Comparison of ENCODE assay signal across 12 cellular contexts in the genomic region with DNA sequence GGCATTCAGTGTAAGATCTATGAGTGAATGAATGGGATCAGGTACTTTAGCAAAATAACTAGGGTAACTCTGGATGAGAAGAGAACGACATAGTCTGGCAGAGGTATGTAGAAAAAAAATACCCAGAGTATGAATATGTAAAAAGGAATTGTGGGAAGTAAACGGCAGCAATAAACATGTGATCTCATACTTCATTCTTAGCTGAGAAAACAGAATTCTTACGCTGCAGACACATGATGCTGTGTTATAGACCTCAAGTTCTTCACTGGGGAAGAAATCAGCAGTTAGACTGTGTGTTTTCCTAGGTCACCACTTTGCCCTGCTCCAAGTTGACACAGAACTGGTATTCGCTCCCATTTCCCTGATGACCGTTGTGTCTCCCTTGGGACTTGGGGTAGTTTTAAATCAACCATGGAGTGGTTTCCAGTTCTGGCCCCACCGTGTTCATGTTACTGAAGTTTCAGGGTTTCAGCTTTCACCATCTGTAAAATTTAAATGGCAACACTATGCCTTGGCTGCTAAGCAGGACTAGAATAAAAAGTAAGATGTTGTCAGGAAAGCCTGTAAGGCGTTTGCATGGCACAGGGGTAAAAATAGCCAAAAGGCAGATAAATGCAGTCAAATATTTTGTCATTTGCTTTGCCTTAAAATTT.
DNase-seq lines count a peak whose midpoint lies in the region; ATAC-seq and TF ChIP-seq lines count a peak whose summit lies in the region.
"Had no signal": no experiment of that assay in that cellular context is flagged by ENCODE, and none has a peak within 500 bp of the region (broad histone marks: within the 10 kb centered on the region; RNA-seq: fewer than 3 reads in every experiment).

No MANE protein-coding gene starts in this region.

- H3K27me3 ChIP-seq in SK-N-SH (ENCODE audit: insufficient read depth) = peaks cover 10% of the 10 kb centered on the region
- H3K27me3 ChIP-seq in gastroesophageal sphincter = no peaks in the 10 kb centered on the region
- no peaks in the 10 kb centered on the region for H3K27me3 ChIP-seq in upper lobe of left lung
- no peaks in the 10 kb centered on the region for H3K27me3 ChIP-seq in prostate gland (replicated peaks; ENCODE audit: insufficient read depth)
- H3K27me3 ChIP-seq: foreskin keratinocyte had no signal

- no peaks in the 10 kb centered on the region for H3F3A ChIP-seq in SK-N-SH (replicated peaks; ENCODE audit: insufficient read depth)

- H3K36me3 ChIP-seq in SK-N-SH (replicated peaks in 1 of 2; ENCODE audit: control insufficient read depth in 1 of 2, insufficient read depth in 2 of 2, low read length in 1 of 2) (no peaks in the 10 kb centered on the region), gastroesophageal sphincter (no peaks in the 10 kb centered on the region), upper lobe of left lung (no peaks in the 10 kb centered on the region), prostate gland (no peaks in the 10 kb centered on the region)

- no peaks in the 10 kb centered on the region for H3K9me3 Mint-ChIP-seq in CD14-positive monocyte
- H3K9me3 Mint-ChIP-seq: activated naive CD8-positive, alpha-beta T cell treated with anti-CD3 and anti-CD28 coated beads for 36 hours had no signal

- H4K20me1 ChIP-seq in SK-N-SH (ENCODE audit: insufficient read depth) = no peaks in the 10 kb centered on the region

- H3K9ac ChIP-seq in SK-N-SH = no peak overlapping the region

- 18% methylated on average over 7 of the region's 7 CpGs for WGBS in SK-N-SH (ENCODE audit: low lambda C conversion rate)
- WGBS in gastroesophageal sphincter (ENCODE audit: low coverage in 1 of 2), 2 donors = 29 to 51% methylated on average over 5 to 7 of the region's 7 CpGs
- 36 to 39% methylated on average over 7 of the region's 7 CpGs for WGBS in upper lobe of left lung, 2 donors
- WGBS in prostate gland = 55% methylated on average over 7 of the region's 7 CpGs

- H3K4me3 Mint-ChIP-seq in CD14-positive monocyte = no peak overlapping the region
- H3K4me3 Mint-ChIP-seq: activated naive CD8-positive, alpha-beta T cell treated with anti-CD3 and anti-CD28 coated beads for 36 hours had no signal

- POLR2A ChIA-PET in SK-N-SH (lab: Yijun Ruan, JAX) = no interaction called here

- TF ChIP-seq EP300 in SK-N-SH (IDR thresholded peaks at IDR 0.05; ENCODE audit: borderline replicate concordance in 1 of 2, low read depth in 1 of 2, low read length in 1 of 2) = no peak
- TF ChIP-seq EP300 in gastroesophageal sphincter (IDR thresholded peaks at IDR 0.05) = no peak
- TF ChIP-seq EP300 in upper lobe of left lung (IDR thresholded peaks at IDR 0.05) = no peak

- H3K9me3 ChIP-seq in SK-N-SH (no peaks in the 10 kb centered on the region), gastroesophageal sphincter (no peaks in the 10 kb centered on the region), upper lobe of left lung (no peaks in the 10 kb centered on the region), prostate gland (no peaks in the 10 kb centered on the region)

- ATAC-seq in SK-N-SH treated with all-trans-retinoic acid at 6 μM for 48 hours (no peak), gastroesophageal sphincter (no peak), upper lobe of left lung (ENCODE audit: low FRiP score in 2 of 2) (no peak)
- ATAC-seq: foreskin keratinocyte had no signal

- peaks cover 5 to 6% of the 10 kb centered on the region in 2 donors for H3K36me3 Mint-ChIP-seq in CD14-positive monocyte
- H3K36me3 Mint-ChIP-seq: activated naive CD8-positive, alpha-beta T cell treated with anti-CD3 and anti-CD28 coated beads for 36 hours had no signal

- peaks cover 26% of the 10 kb centered on the region for H3K4me1 Mint-ChIP-seq in CD14-positive monocyte

- peaks cover 0 to 2% (median 2%) of the 10 kb centered on the region in 3 donors for H3K27me3 Mint-ChIP-seq in CD14-positive monocyte (ENCODE audit: low read depth in 3 of 3)
- H3K27me3 Mint-ChIP-seq: activated naive CD8-positive, alpha-beta T cell treated with anti-CD3 and anti-CD28 coated beads for 36 hours had no signal

- H3K4me1 ChIP-seq in SK-N-SH (ENCODE audit: control insufficient read depth in 1 of 2, insufficient read depth in 2 of 2, low read depth in 1 of 2, low read length in 1 of 2) (0 out of 4 replicates have a peak, but pooled peaks cover 0 to 5% of the 10 kb centered on the region in 2 experiments), gastroesophageal sphincter (peaks cover 13 to 33% (median 15%) of the 10 kb centered on the region in 3 donors), upper lobe of left lung (peaks cover 15 to 26% (median 18%) of the 10 kb centered on the region in 4 donors), prostate gland (replicated peaks) (no peaks in the 10 kb centered on the region)
- H3K4me1 ChIP-seq: foreskin keratinocyte had no signal

- 0 out of 2 replicates have a peak overlapping the region, but pooled peaks have one; percentile 6 for H3K4me2 ChIP-seq in SK-N-SH

- no peak overlapping the region for H3K27ac Mint-ChIP-seq in CD14-positive monocyte
- H3K27ac Mint-ChIP-seq: activated naive CD8-positive, alpha-beta T cell treated with anti-CD3 and anti-CD28 coated beads for 36 hours had no signal

- no peak overlapping the region for H3K4me3 ChIP-seq in SK-N-SH (ENCODE audit: low read depth in 2 of 2, low read length in 1 of 2)
- no peak overlapping the region for H3K4me3 ChIP-seq in gastroesophageal sphincter
- H3K4me3 ChIP-seq in upper lobe of left lung = no peak overlapping the region
- H3K4me3 ChIP-seq in prostate gland = no peak overlapping the region

- H2AFZ ChIP-seq in SK-N-SH (ENCODE audit: low read depth) = no peak overlapping the region

- intact Hi-C loops in CD14-positive monocyte (cut with micrococcal nuclease) = loop anchor here in 1 of 2 donors (10.0 kb wide), 1 partner anchor 637 kb away; no protein-coding TSS in a partner anchor
- intact Hi-C loops in prostate gland (cut with DNase I) = loop anchor here (5.0 to 10.0 kb wide), 3 partner anchors 133 to 635 kb away; no protein-coding TSS in a partner anchor

- CTCF ChIA-PET in SK-N-SH (lab: Yijun Ruan, JAX) = interaction anchor here (0.8 to 2.4 kb wide), 2 partner anchors 8 to 904 kb away, joined by 4 to 13 read pairs; no protein-coding TSS in a partner anchor

- no peaks in the 10 kb centered on the region for H3K79me2 ChIP-seq in SK-N-SH (ENCODE audit: insufficient read depth)

- no peak for TF ChIP-seq POLR2A in gastroesophageal sphincter (IDR thresholded peaks at IDR 0.05)
- TF ChIP-seq POLR2A in upper lobe of left lung (IDR thresholded peaks at IDR 0.05) = no peak
- TF ChIP-seq POLR2A in prostate gland (IDR thresholded peaks at IDR 0.05) = no peak

- H3K9me2 ChIP-seq in SK-N-SH = no peaks in the 10 kb centered on the region

- no peak for DNase-seq in SK-N-SH
- peak; percentile 77 for DNase-seq in NCI-H2171 treated with DMSO at 0.1 percent for 48 hours (lab: John Stamatoyannopoulos, UW)
- no peak for DNase-seq in upper lobe of left lung
- no peak for DNase-seq in LoVo (ENCODE audit: low spot score)
- no peak for DNase-seq in CD14-positive monocyte (ENCODE audit: low spot score)
- DNase-seq in prostate gland (ENCODE audit: low spot score) = no peak
- DNase-seq: activated CD4-positive, alpha-beta T cell treated with anti-CD3 and anti-CD28 coated beads for 48 hours; activated naive CD8-positive, alpha-beta T cell treated with anti-CD3 and anti-CD28 coated beads for 36 hours; foreskin keratinocyte; stimulated activated CD4-positive, alpha-beta T cell treated with anti-CD3 and anti-CD28 coated beads, Interleukin-1b, Interleukin-23, amount 100 ng/mL, for 48 hours had no signal

- no peak overlapping the region; a peak in 1 of 4 replicates for H3K27ac ChIP-seq in SK-N-SH (ENCODE audit: low read depth in 2 of 2, low read length in 1 of 2)
- H3K27ac ChIP-seq in gastroesophageal sphincter = peak overlapping the region in 3 of 4 donors; percentile 21 to 48 (median 46)
- peak overlapping the region in 3 of 4 donors; percentile 50 to 61 (median 58) for H3K27ac ChIP-seq in upper lobe of left lung
- H3K27ac ChIP-seq in prostate gland = no peak overlapping the region
- H3K27ac ChIP-seq: foreskin keratinocyte had no signal

- TF ChIP-seq CTCF in SK-N-SH (IDR thresholded peaks at IDR 0.05) (no peak), gastroesophageal sphincter (IDR thresholded peaks at IDR 0.05) (no peak), upper lobe of left lung (IDR thresholded peaks at IDR 0.05) (no peak), CD14-positive monocyte (IDR thresholded peaks at IDR 0.05) (no peak), prostate gland (IDR thresholded peaks at IDR 0.05) (no peak)

- no peak for TF ChIP-seq RAD21 in SK-N-SH (IDR thresholded peaks at IDR 0.05; ENCODE audit: low read length)

TF ChIP-seq in SK-N-SH, 30 proteins besides CTCF, POLR2A, EP300 and RAD21 (continues in another document):
- no peak for TF ChIP-seq SMC3 (IDR thresholded peaks at IDR 0.05; ENCODE audit: low read depth, low read length)
- TF ChIP-seq TAF1 (IDR thresholded peaks at IDR 0.05; ENCODE audit: borderline replicate concordance, low read depth, low read length) = no peak
- no peak for TF ChIP-seq GABPA (IDR thresholded peaks at IDR 0.05; ENCODE audit: low read depth)
- TF ChIP-seq RCOR1 (IDR thresholded peaks at IDR 0.05; ENCODE audit: low read length) = no peak
- TF ChIP-seq MXI1 (IDR thresholded peaks at IDR 0.05; ENCODE audit: low read depth, low read length) = no peak
- TF ChIP-seq RFX5 (IDR thresholded peaks at IDR 0.05; ENCODE audit: low read length) = no peak
- no peak for TF ChIP-seq SIN3A (IDR thresholded peaks at IDR 0.05; ENCODE audit: borderline replicate concordance, low read depth, low read length)
- TF ChIP-seq CHD2 (IDR thresholded peaks at IDR 0.05; ENCODE audit: low read length, partially characterized antibody) = no peak

TF ChIP-seq in SK-N-SH treated with all-trans-retinoic acid at 6 μM for 48 hours, 23 proteins besides CTCF, POLR2A, EP300 and RAD21:
- TF ChIP-seq TOX (CRISPR knock-in tag; IDR thresholded peaks at IDR 0.05; ENCODE audit: borderline replicate concordance) = no peak
- TF ChIP-seq PPARA (CRISPR knock-in tag; IDR thresholded peaks at IDR 0.05; ENCODE audit: borderline replicate concordance) = no peak
- TF ChIP-seq CSDC2 (CRISPR knock-in tag; IDR thresholded peaks at IDR 0.05) = no peak
- no peak for TF ChIP-seq OSR1 (CRISPR knock-in tag; IDR thresholded peaks at IDR 0.05)
- TF ChIP-seq TCF4 (CRISPR knock-in tag; IDR thresholded peaks at IDR 0.05; ENCODE audit: borderline replicate concordance) = no peak
- no peak for TF ChIP-seq ZFP3 (CRISPR knock-in tag; IDR thresholded peaks at IDR 0.05)
- TF ChIP-seq ISL1 (CRISPR knock-in tag; IDR thresholded peaks at IDR 0.05) = no peak

Comparison
In these comparisons a context has a peak if more than half of its experiments do, and no peak if none do; other contexts are left out.
1. H3K27ac ChIP-seq: peak in gastroesophageal sphincter (3 of 4) and upper lobe of left lung (3 of 4); none in SK-N-SH (0 of 2) and prostate gland (0 of 2).